Comparison of ENCODE assay signal across 10 cellular contexts in genomic region chr12:9721394-9722092, GRCh38. TPM values are rescaled to one million over a fixed set of nuclear protein-coding genes. Genes with fewer than 3 reads are reported as not detected.
A peak's percentile ranks its signal among the peaks of the same experiment; 100 is the strongest.
DNase-seq lines count a peak whose midpoint lies in the region; ATAC-seq, FAIRE-seq and TF ChIP-seq lines count a peak whose summit lies in the region.
"Had no signal": no experiment of that assay in that cellular context is flagged by ENCODE, and none has a peak within 500 bp of the region (broad histone marks: within the 10 kb centered on the region; RNA-seq: fewer than 3 reads in every experiment).

No MANE protein-coding gene starts in this region.

- H3K9me3 ChIP-seq in BLaER1 treated with 17β-estradiol and CSF1 and Interleukin-3, amounts not matched to agents 10 nM and 100 nM (replicated peaks in 1 of 11), result peaks cover 0 to 7% (median 0%) of the 10 kb centered on the region in 11 experiments; a peak in 5 of 22 replicates
- H3K9me3 ChIP-seq in H1 (ENCODE audit: insufficient read depth in 2 of 2, low read depth in 1 of 2, low read length in 1 of 2), result no peaks in the 10 kb centered on the region

- no peak for TF ChIP-seq RAD21 in H1 (IDR thresholded peaks at IDR 0.05 in 1 of 2, conservative IDR thresholded peaks at IDR 0.05 in 1 of 2; ENCODE audit: low read depth in 2 of 2, low read length in 2 of 2)

- WGBS in H1 (ENCODE audit: extremely low coverage in 1 of 2, insufficient coverage in 1 of 2, insufficient read length in 1 of 2, insufficient replicate concordance in 2 of 2, low coverage in 1 of 2, low lambda C conversion rate in 2 of 2, missing lambda C conversion rate in 1 of 2), 2 experiments, result 90% methylated on average over 5 of the region's 5 CpGs; no CpG with 5 or more reads in 1 of the 2 experiments

- no peak overlapping the region for H2BK15ac ChIP-seq in H1 (ENCODE audit: low read length)

- H3K18ac ChIP-seq in H1 (ENCODE audit: extremely low read depth, low read length), result no peak overlapping the region

- H3K56ac ChIP-seq in H1 (replicated peaks; ENCODE audit: insufficient read length, low read depth, low read length), result no peak overlapping the region

- no peaks in the 10 kb centered on the region for H4K20me1 ChIP-seq in BLaER1 treated with 17β-estradiol and CSF1 and Interleukin-3, amounts not matched to agents 10 nM and 100 nM
- H4K20me1 ChIP-seq in H1 (replicated peaks in 1 of 2; ENCODE audit: control insufficient read depth in 1 of 2, insufficient read depth in 2 of 2, low read length in 2 of 2), result no peaks in the 10 kb centered on the region

- H3K36me3 ChIP-seq in BLaER1 treated with 17β-estradiol and CSF1 and Interleukin-3, amounts not matched to agents 10 nM and 100 nM, result no peaks in the 10 kb centered on the region
- H3K36me3 ChIP-seq in H1 (ENCODE audit: control insufficient read depth in 2 of 4, insufficient read depth in 4 of 4, low read length in 3 of 4), result no peaks in the 10 kb centered on the region

- H2BK20ac ChIP-seq in H1 (ENCODE audit: low read length), result no peak overlapping the region

- H3K23me2 ChIP-seq in H1 (ENCODE audit: low read depth, low read length), result no peaks in the 10 kb centered on the region

- no peak overlapping the region for H2BK12ac ChIP-seq in H1 (ENCODE audit: low read depth, low read length)

- POLR2A ChIA-PET in H1 (lab: Charles Lee; ENCODE audit: partially characterized antibody), result no interaction called here

- no peak overlapping the region for H2AFZ ChIP-seq in H1 (ENCODE audit: low read length)

- no peak overlapping the region for H2BK5ac ChIP-seq in H1 (ENCODE audit: low read depth, low read length)

- H3K4me3 ChIP-seq in BLaER1 treated with 17β-estradiol and CSF1 and Interleukin-3, amounts not matched to agents 10 nM and 100 nM, result peak overlapping the region in 3 of 10 experiments; percentile 4 to 6 (median 5); a peak in 2 of 20 replicates
- H3K4me3 ChIP-seq in H1 (ENCODE audit: extremely low read depth in 1 of 4, insufficient read depth in 2 of 4, low read depth in 3 of 4, low read length in 4 of 4), result no peak overlapping the region

- no peak for TF ChIP-seq POLR2A in H1 (IDR thresholded peaks at IDR 0.05; ENCODE audit: control extremely low read depth in 1 of 2, low read depth in 2 of 2, low read length in 2 of 2)

- no peak overlapping the region for H4K5ac ChIP-seq in H1 (ENCODE audit: insufficient read length, low read depth, low read length)

- H3K79me2 ChIP-seq in H1 (ENCODE audit: control insufficient read depth in 1 of 2, insufficient read depth in 2 of 2, low read length in 2 of 2), result no peaks in the 10 kb centered on the region

- H4K8ac ChIP-seq in H1 (ENCODE audit: extremely low read depth, insufficient read depth, low read length), result no peak overlapping the region

- H2BK120ac ChIP-seq in H1 (replicated peaks; ENCODE audit: low read depth, low read length), result no peak overlapping the region

- H3K23ac ChIP-seq in H1 (ENCODE audit: insufficient read length), result no peak overlapping the region

- ATAC-seq in HG03457 (IDR thresholded peaks at IDR 0.05; ENCODE audit: unreplicated experiment), result peak; percentile 45

- peaks cover 24 to 42% (median 37%) of the 10 kb centered on the region in 10 experiments for H3K4me1 ChIP-seq in BLaER1 treated with 17β-estradiol and CSF1 and Interleukin-3, amounts not matched to agents 10 nM and 100 nM
- no peaks in the 10 kb centered on the region for H3K4me1 ChIP-seq in H1 (replicated peaks in 1 of 4; ENCODE audit: control insufficient read depth in 3 of 4, insufficient read depth in 4 of 4, low read length in 3 of 4)

- peak overlapping the region; percentile 20 to 80 (median 67); a peak in 21 of 22 replicates for H3K27ac ChIP-seq in BLaER1 treated with 17β-estradiol and CSF1 and Interleukin-3, amounts not matched to agents 10 nM and 100 nM
- no peak overlapping the region for H3K27ac ChIP-seq in H1 (ENCODE audit: low read depth, low read length)

- no peak overlapping the region for H4K91ac ChIP-seq in H1 (replicated peaks; ENCODE audit: insufficient read length, low read length)

- no peaks in the 10 kb centered on the region for H3K27me3 ChIP-seq in BLaER1 treated with 17β-estradiol and CSF1 and Interleukin-3, amounts not matched to agents 10 nM and 100 nM
- no peaks in the 10 kb centered on the region for H3K27me3 ChIP-seq in H1 (replicated peaks in 1 of 4; ENCODE audit: control insufficient read depth in 3 of 4, extremely low read depth in 1 of 4, insufficient read depth in 3 of 4, low read length in 3 of 4)

- H3K4ac ChIP-seq in H1 (replicated peaks; ENCODE audit: insufficient read length, low read depth, low read length), result no peak overlapping the region

- peak overlapping the region; percentile 37 to 83 (median 69) for H3K4me2 ChIP-seq in BLaER1 treated with 17β-estradiol and CSF1 and Interleukin-3, amounts not matched to agents 10 nM and 100 nM
- no peak overlapping the region for H3K4me2 ChIP-seq in H1 (ENCODE audit: insufficient read depth in 1 of 2, low read depth in 2 of 2, low read length in 2 of 2)

- DNase-seq in GM20000 (ENCODE audit: low spot score) (peak; percentile 30), H1 (ENCODE audit: low read depth in 1 of 2, low spot score in 2 of 2) (no peak), activated T-cell treated with anti-CD3 and anti-CD28 coated beads for 4 hours (no peak), COR-L47 (lab: John Stamatoyannopoulos, UW) (no peak), GF-D8 (lab: John Stamatoyannopoulos, UW) (no peak), activated gamma-delta T cell treated with Interleukin-2 at 50 U/mL for 16 hours (no peak)
- DNase-seq: activated CD4-positive, alpha-beta T cell treated with anti-CD3 and anti-CD28 coated beads for 48 hours; hypothalamus had no signal

- H3K79me1 ChIP-seq in H1 (ENCODE audit: low read depth, low read length), result no peaks in the 10 kb centered on the region

- no peak overlapping the region for H3K14ac ChIP-seq in H1 (ENCODE audit: insufficient read length)

- TF ChIP-seq CTCF in GM20000 (IDR thresholded peaks at IDR 0.05; ENCODE audit: extremely low read depth, missing control alignments), result no peak
- no peak for TF ChIP-seq CTCF in H1 (IDR thresholded peaks at IDR 0.05; ENCODE audit: control extremely low read depth in 1 of 3, insufficient read depth in 1 of 3, low read depth in 1 of 3, low read length in 3 of 3)

- no peak for TF ChIP-seq EP300 in H1 (IDR thresholded peaks at IDR 0.05; ENCODE audit: borderline replicate concordance in 1 of 2, low read depth in 2 of 2, low read length in 2 of 2)

- CTCF ChIA-PET in H1 (lab: Charles Lee; ENCODE audit: partially characterized antibody), result interaction anchor here (0.7 to 3.6 kb wide), 4 partner anchors 14 to 166 kb away, joined by 3 to 16 read pairs (median 3); no protein-coding TSS in a partner anchor

- no peak overlapping the region for H2AK5ac ChIP-seq in H1 (ENCODE audit: low read depth, low read length)

- peak overlapping the region; percentile 2 to 63 (median 36); a peak in 16 of 22 replicates for H3K9ac ChIP-seq in BLaER1 treated with 17β-estradiol and CSF1 and Interleukin-3, amounts not matched to agents 10 nM and 100 nM
- no peak overlapping the region for H3K9ac ChIP-seq in H1 (replicated peaks in 1 of 4; ENCODE audit: extremely low read depth in 1 of 4, low read depth in 3 of 4, low read length in 3 of 4)

- FAIRE-seq in H1 (lab: Jason Lieb, UNC), result no peak

TF ChIP-seq in H1, 55 proteins besides CTCF, POLR2A, EP300 and RAD21:
- TF ChIP-seq BACH1 (IDR thresholded peaks at IDR 0.05; ENCODE audit: low read length) (no peak), CEBPB (IDR thresholded peaks at IDR 0.05; ENCODE audit: low read depth, low read length) (peak; percentile 95), RNF2 (IDR thresholded peaks at IDR 0.05; ENCODE audit: borderline replicate concordance, low read depth, low read length, missing control alignments, poor library complexity, severe bottlenecking) (no peak)

RNA-seq across cellular contexts. Expression of gene CLECL1, which starts 11.4 kb away (rescaled TPM):
- not detected in 2 replicates for total RNA-seq in H1 (2021; fragmentation: NEBNext Ultra II Directional; extraction: Animal tissue kit (Norgen Biotek cat#: 25700))
- not detected in 2 replicates for polyA plus RNA-seq in H1 (2011; rRNA removed)
- not detected for polyA plus RNA-seq in H1 (2011; cell fraction: cytosol; rRNA removed)
- not detected for polyA plus RNA-seq in H1 (2011; cell fraction: nucleus; rRNA removed)
- polyA plus RNA-seq in H1 (2012, experiment 1 of 2), result not detected in 4 replicates
- not detected for polyA plus RNA-seq in H1 (2012, experiment 2 of 2)
- polyA plus RNA-seq in H1 (2013, experiment 1 of 2), result not detected
- not detected for polyA plus RNA-seq in H1 (2013, experiment 2 of 2)
- not detected in 2 replicates for polyA minus RNA-seq in H1 (2011; rRNA and poly(A)+ RNA removed)
- polyA minus RNA-seq in H1 (2011; cell fraction: cytosol; rRNA and poly(A)+ RNA removed), result not detected
- not detected for polyA minus RNA-seq in H1 (2011; cell fraction: nucleus; rRNA and poly(A)+ RNA removed)

RNA-seq across cellular contexts. Expression of gene CD69, which starts 39.2 kb away (rescaled TPM):
- not detected in 2 replicates for total RNA-seq in H1 (2021; fragmentation: NEBNext Ultra II Directional; extraction: Animal tissue kit (Norgen Biotek cat#: 25700))
- not detected in 2 replicates for polyA plus RNA-seq in H1 (2011; rRNA removed)
- polyA plus RNA-seq in H1 (2011; cell fraction: cytosol; rRNA removed), result not detected
- polyA plus RNA-seq in H1 (2011; cell fraction: nucleus; rRNA removed), result not detected
- polyA plus RNA-seq in H1 (2012, experiment 1 of 2), result not detected in 4 replicates
- not detected for polyA plus RNA-seq in H1 (2012, experiment 2 of 2)
- polyA plus RNA-seq in H1 (2013, experiment 1 of 2), result not detected
- polyA plus RNA-seq in H1 (2013, experiment 2 of 2), result not detected
- not detected in 2 replicates for polyA minus RNA-seq in H1 (2011; rRNA and poly(A)+ RNA removed)
- polyA minus RNA-seq in H1 (2011; cell fraction: cytosol; rRNA and poly(A)+ RNA removed), result not detected
- not detected for polyA minus RNA-seq in H1 (2011; cell fraction: nucleus; rRNA and poly(A)+ RNA removed)

RNA-seq across cellular contexts. Expression of gene CLEC2D, which starts 52.0 kb away (rescaled TPM):
- total RNA-seq in H1 (2021; fragmentation: NEBNext Ultra II Directional; extraction: Animal tissue kit (Norgen Biotek cat#: 25700)), result 5.2 and 6.2 TPM in 2 replicates
- 2.7 and 4.2 TPM in 2 replicates for polyA plus RNA-seq in H1 (2011; rRNA removed)
- 4.7 TPM for polyA plus RNA-seq in H1 (2011; cell fraction: cytosol; rRNA removed)
- 8.9 TPM for polyA plus RNA-seq in H1 (2011; cell fraction: nucleus; rRNA removed)
- polyA plus RNA-seq in H1 (2012, experiment 1 of 2), result 3.7 to 9.5 TPM (median 5.5 TPM) in 4 replicates
- polyA plus RNA-seq in H1 (2012, experiment 2 of 2), result 0.52 TPM
- 4.1 TPM for polyA plus RNA-seq in H1 (2013, experiment 1 of 2)
- polyA plus RNA-seq in H1 (2013, experiment 2 of 2), result 3.0 TPM
- 4.7 and 6.4 TPM in 2 replicates for polyA minus RNA-seq in H1 (2011; rRNA and poly(A)+ RNA removed)
- polyA minus RNA-seq in H1 (2011; cell fraction: cytosol; rRNA and poly(A)+ RNA removed), result 3.2 TPM
- polyA minus RNA-seq in H1 (2011; cell fraction: nucleus; rRNA and poly(A)+ RNA removed), result 11.2 TPM

Comparison
In these comparisons a context has a peak if more than half of its experiments do, and no peak if none do; other contexts are left out.
1. H3K4me2 ChIP-seq: peak in BLaER1 treated with 17β-estradiol and CSF1 and Interleukin-3, amounts not matched to agents 10 nM and 100 nM (11 of 11); none in H1 (0 of 2).
2. H3K9ac ChIP-seq: peak in BLaER1 treated with 17β-estradiol and CSF1 and Interleukin-3, amounts not matched to agents 10 nM and 100 nM (11 of 11); none in H1 (0 of 4).